Comparison of ENCODE assay signal across 15 cellular contexts in the genomic region with DNA sequence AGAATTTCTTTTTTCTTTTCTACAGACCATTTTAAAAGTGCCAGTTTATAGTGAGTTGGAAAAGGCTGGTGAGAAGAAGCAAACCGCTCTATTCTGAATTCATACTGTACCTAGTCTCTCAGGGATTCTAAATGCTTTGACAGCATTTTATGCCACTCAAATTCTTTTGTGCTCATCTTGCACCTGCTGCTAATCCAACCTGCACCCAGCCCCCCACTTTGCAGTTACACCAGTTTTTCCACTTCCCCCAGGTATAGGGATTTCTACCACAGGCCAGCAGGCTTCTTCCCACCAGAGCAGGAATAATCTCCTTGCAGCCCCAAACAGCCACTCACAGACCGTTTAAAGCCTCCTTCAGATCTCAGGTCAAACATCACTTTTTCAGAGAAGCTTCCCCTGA.
A peak's percentile ranks its signal among the peaks of the same experiment; 100 is the strongest.
DNase-seq lines count a peak whose midpoint lies in the region; ATAC-seq, FAIRE-seq and TF ChIP-seq lines count a peak whose summit lies in the region.
"Had no signal": no experiment of that assay in that cellular context is flagged by ENCODE, and none has a peak within 500 bp of the region (broad histone marks: within the 10 kb centered on the region; RNA-seq: fewer than 3 reads in every experiment).

No MANE protein-coding gene starts in this region.

- H3K27ac ChIP-seq in H1 (ENCODE audit: low read depth, low read length), result no peak overlapping the region; the same call in 1 of the 2 replicates
- H3K27ac ChIP-seq in smooth muscle cell (ENCODE audit: low read depth), result peak overlapping the region; percentile 74

- no peak overlapping the region for H2BK5ac ChIP-seq in H1 (ENCODE audit: low read depth, low read length)

- H4K8ac ChIP-seq in H1 (ENCODE audit: extremely low read depth, insufficient read depth, low read length), result no peak overlapping the region

- no peak for TF ChIP-seq POLR2A in H1 (IDR thresholded peaks at IDR 0.05; ENCODE audit: control extremely low read depth in 1 of 2, low read depth in 2 of 2, low read length in 2 of 2)

- no peak overlapping the region for H3K18ac ChIP-seq in H1 (ENCODE audit: extremely low read depth, low read length)

- peaks cover 28% of the 10 kb centered on the region for H3F3A ChIP-seq in smooth muscle cell (ENCODE audit: low read depth)

- intact Hi-C loops in activated CD4-positive, alpha-beta T cell treated with anti-CD3 and anti-CD28 coated beads, Interleukin-2, amount 10 ng/mL, durations not matched to agents 24 days and 14 days (cut with micrococcal nuclease), result no loop called here

- H3K27ac Mint-ChIP-seq in activated CD4-positive, alpha-beta T cell treated with anti-CD3 and anti-CD28 coated beads, Interleukin-2, amount 10 ng/mL, durations not matched to agents 24 days and 14 days, result peak overlapping the region; percentile 52
- no peak overlapping the region for H3K27ac Mint-ChIP-seq in T-cell
- H3K27ac Mint-ChIP-seq: activated naive CD4-positive, alpha-beta T cell treated with anti-CD3 and anti-CD28 coated beads, Interleukin-2, amount 50 U/mL, for 24 hours had no signal

- H2BK12ac ChIP-seq in H1 (ENCODE audit: low read depth, low read length), result no peak overlapping the region

- H3K4me3 Mint-ChIP-seq in activated CD4-positive, alpha-beta T cell treated with anti-CD3 and anti-CD28 coated beads, Interleukin-2, amount 10 ng/mL, durations not matched to agents 24 days and 14 days, result no peak overlapping the region
- no peak overlapping the region for H3K4me3 Mint-ChIP-seq in T-cell
- H3K4me3 Mint-ChIP-seq: activated naive CD4-positive, alpha-beta T cell treated with anti-CD3 and anti-CD28 coated beads, Interleukin-2, amount 50 U/mL, for 24 hours had no signal

- 73% methylated on average over 2 of the region's 2 CpGs; no CpG with 5 or more reads in 1 of the 2 experiments for WGBS in H1 (ENCODE audit: extremely low coverage in 1 of 2, insufficient coverage in 1 of 2, insufficient read length in 1 of 2, insufficient replicate concordance in 2 of 2, low coverage in 1 of 2, low lambda C conversion rate in 2 of 2, missing lambda C conversion rate in 1 of 2), 2 experiments
- 49% methylated on average over 2 of the region's 2 CpGs for WGBS in smooth muscle cell (ENCODE audit: low lambda C conversion rate)

- CTCF ChIA-PET in H1 (lab: Charles Lee; ENCODE audit: partially characterized antibody), result interaction anchor here (0.6 to 1.8 kb wide), 5 partner anchors 12 to 706 kb away, joined by 3 to 8 read pairs (median 3); no protein-coding TSS in a partner anchor
- CTCF ChIA-PET in T-cell (lab: Charles Lee), result interaction anchor here (0.7 to 1.9 kb wide), 4 partner anchors 21 to 144 kb away, joined by 3 to 5 read pairs (median 4); no protein-coding TSS in a partner anchor

- H3K27me3 ChIP-seq in H1 (replicated peaks in 1 of 4; ENCODE audit: control insufficient read depth in 3 of 4, extremely low read depth in 1 of 4, insufficient read depth in 3 of 4, low read length in 3 of 4) (no peaks in the 10 kb centered on the region), smooth muscle cell (ENCODE audit: low read depth) (no peaks in the 10 kb centered on the region)

- H3K23ac ChIP-seq in H1 (ENCODE audit: insufficient read length), result no peak overlapping the region

- peaks cover 4% of the 10 kb centered on the region; the same call in 1 of the 2 replicates for H3K79me1 ChIP-seq in H1 (ENCODE audit: low read depth, low read length)

- TF ChIP-seq EP300 in H1 (IDR thresholded peaks at IDR 0.05; ENCODE audit: borderline replicate concordance in 1 of 2, low read depth in 2 of 2, low read length in 2 of 2), result no peak

- ATAC-seq in T-cell (replicated peaks in 1 of 4), result no peak
- ATAC-seq: left ventricle myocardium superior, SK-N-SH treated with all-trans-retinoic acid at 6 μM for 48 hours had no signal

- TF ChIP-seq CTCF in H1 (IDR thresholded peaks at IDR 0.05; ENCODE audit: control extremely low read depth in 1 of 3, insufficient read depth in 1 of 3, low read depth in 1 of 3, low read length in 3 of 3), result no peak
- no peak for TF ChIP-seq CTCF in smooth muscle cell (IDR thresholded peaks at IDR 0.05; ENCODE audit: borderline replicate concordance, insufficient read depth, poor library complexity, severe bottlenecking)

- no peak overlapping the region for H4K91ac ChIP-seq in H1 (replicated peaks; ENCODE audit: insufficient read length, low read length)

- H3K36me3 ChIP-seq in H1 (ENCODE audit: control insufficient read depth in 2 of 4, insufficient read depth in 4 of 4, low read length in 3 of 4), result no peaks in the 10 kb centered on the region
- H3K36me3 ChIP-seq in smooth muscle cell (ENCODE audit: low read depth), result no peaks in the 10 kb centered on the region

- no peak for FAIRE-seq in H1 (lab: Jason Lieb, UNC)

- no peaks in the 10 kb centered on the region for H3K9me3 Mint-ChIP-seq in activated CD4-positive, alpha-beta T cell treated with anti-CD3 and anti-CD28 coated beads, Interleukin-2, amount 10 ng/mL, durations not matched to agents 24 days and 14 days
- no peaks in the 10 kb centered on the region for H3K9me3 Mint-ChIP-seq in T-cell
- H3K9me3 Mint-ChIP-seq: activated naive CD4-positive, alpha-beta T cell treated with anti-CD3 and anti-CD28 coated beads, Interleukin-2, amount 50 U/mL, for 24 hours had no signal

- DNase-seq in activated CD4-positive, alpha-beta T cell treated with anti-CD3 and anti-CD28 coated beads, Interleukin-2, amount 10 ng/mL, durations not matched to agents 24 days and 14 days, result no peak
- DNase-seq in activated CD4-positive, alpha-beta T cell treated with anti-CD3 and anti-CD28 coated beads, Interleukin-2, amount 50 U/mL, for 4 hours, result no peak
- DNase-seq in NCI-H345 treated with DMSO at 0.1 percent for 48 hours (lab: John Stamatoyannopoulos, UW; ENCODE audit: unreplicated experiment), result peak; percentile 87
- no peak for DNase-seq in H1 (ENCODE audit: low read depth in 1 of 2, low spot score in 2 of 2)
- no peak for DNase-seq in smooth muscle cell (lab: John Stamatoyannopoulos, UW; ENCODE audit: unreplicated experiment)
- DNase-seq in KG1 (lab: John Stamatoyannopoulos, UW), result no peak
- DNase-seq in T-cell, result no peak
- no peak for DNase-seq in hypothalamus (lab: John Stamatoyannopoulos, UW)
- DNase-seq: EL; left ventricle myocardium superior; NCI-H524 treated with DMSO at 0.1 percent for 48 hours; posterior cingulate gyrus; stimulated activated CD4-positive, alpha-beta T cell treated with anti-CD3 and anti-CD28 coated beads, Interleukin-4, amount 100 ng/mL, for 24 hours had no signal

- no peak overlapping the region; a peak in 1 of 7 replicates for H3K9ac ChIP-seq in H1 (replicated peaks in 1 of 4; ENCODE audit: extremely low read depth in 1 of 4, low read depth in 3 of 4, low read length in 3 of 4)
- no peak overlapping the region for H3K9ac ChIP-seq in smooth muscle cell (ENCODE audit: low read depth)

- H3K14ac ChIP-seq in H1 (ENCODE audit: insufficient read length), result no peak overlapping the region

- H2AFZ ChIP-seq in H1 (ENCODE audit: low read length) (no peak overlapping the region), smooth muscle cell (ENCODE audit: low read depth) (no peak overlapping the region)

- no peak overlapping the region for H2AK5ac ChIP-seq in H1 (ENCODE audit: low read depth, low read length)

- H3K4me1 Mint-ChIP-seq in activated CD4-positive, alpha-beta T cell treated with anti-CD3 and anti-CD28 coated beads, Interleukin-2, amount 10 ng/mL, durations not matched to agents 24 days and 14 days, result peaks cover 30% of the 10 kb centered on the region
- peaks cover 28 to 36% (median 28%) of the 10 kb centered on the region in 3 donors for H3K4me1 Mint-ChIP-seq in T-cell

- H2BK20ac ChIP-seq in H1 (ENCODE audit: low read length), result no peak overlapping the region

- no peak overlapping the region for H3K4ac ChIP-seq in H1 (replicated peaks; ENCODE audit: insufficient read length, low read depth, low read length)

- H3K4me3 ChIP-seq in H1 (ENCODE audit: extremely low read depth in 1 of 4, insufficient read depth in 2 of 4, low read depth in 3 of 4, low read length in 4 of 4), result peak overlapping the region in 1 of 4 experiments; percentile 79; a peak in 2 of 8 replicates
- H3K4me3 ChIP-seq in smooth muscle cell, result no peak overlapping the region

- H3K4me1 ChIP-seq in H1 (replicated peaks in 1 of 4; ENCODE audit: control insufficient read depth in 3 of 4, insufficient read depth in 4 of 4, low read length in 3 of 4), result peaks cover 2 to 24% (median 16%) of the 10 kb centered on the region in 4 experiments; a peak in 5 of 7 replicates
- peaks cover 42% of the 10 kb centered on the region for H3K4me1 ChIP-seq in smooth muscle cell (ENCODE audit: low read depth)

- H3K4me2 ChIP-seq in H1 (ENCODE audit: insufficient read depth in 1 of 2, low read depth in 2 of 2, low read length in 2 of 2), result peak overlapping the region; percentile 44 to 92; a peak in 2 of 4 replicates
- H3K4me2 ChIP-seq in smooth muscle cell, result no peak overlapping the region

- POLR2A ChIA-PET in H1 (lab: Charles Lee; ENCODE audit: partially characterized antibody) (interaction anchor here (0.7 to 6.3 kb wide), 5 partner anchors 14 to 147 kb away, joined by 3 to 73 read pairs (median 14); no protein-coding TSS in a partner anchor), T-cell (lab: Charles Lee) (no interaction called here)

- TF ChIP-seq RAD21 in H1 (IDR thresholded peaks at IDR 0.05 in 1 of 2, conservative IDR thresholded peaks at IDR 0.05 in 1 of 2; ENCODE audit: low read depth in 2 of 2, low read length in 2 of 2), result no peak

- H4K20me1 ChIP-seq in H1 (replicated peaks in 1 of 2; ENCODE audit: control insufficient read depth in 1 of 2, insufficient read depth in 2 of 2, low read length in 2 of 2), result peaks cover 2% of the 10 kb centered on the region in 2 experiments
- H4K20me1 ChIP-seq in smooth muscle cell (ENCODE audit: low read depth), result peaks cover 27% of the 10 kb centered on the region

- H3K79me2 ChIP-seq in H1 (ENCODE audit: control insufficient read depth in 1 of 2, insufficient read depth in 2 of 2, low read length in 2 of 2) (peaks cover 17 to 86% of the 10 kb centered on the region in 2 experiments), smooth muscle cell (ENCODE audit: low read depth) (peaks cover 70% of the 10 kb centered on the region)

- no peak overlapping the region for H4K5ac ChIP-seq in H1 (ENCODE audit: insufficient read length, low read depth, low read length)

- H2BK15ac ChIP-seq in H1 (ENCODE audit: low read length), result no peak overlapping the region

- no peak overlapping the region for H2BK120ac ChIP-seq in H1 (replicated peaks; ENCODE audit: low read depth, low read length)

- H3K23me2 ChIP-seq in H1 (ENCODE audit: low read depth, low read length), result peaks cover 7% of the 10 kb centered on the region

- H3K27me3 Mint-ChIP-seq in activated CD4-positive, alpha-beta T cell treated with anti-CD3 and anti-CD28 coated beads, Interleukin-2, amount 10 ng/mL, durations not matched to agents 24 days and 14 days, result peaks cover 5% of the 10 kb centered on the region
- H3K27me3 Mint-ChIP-seq in T-cell, result peaks cover 40 to 47% of the 10 kb centered on the region in 2 donors

- peaks cover 10% of the 10 kb centered on the region for H3K36me3 Mint-ChIP-seq in activated CD4-positive, alpha-beta T cell treated with anti-CD3 and anti-CD28 coated beads, Interleukin-2, amount 10 ng/mL, durations not matched to agents 24 days and 14 days (ENCODE audit: low read depth)
- H3K36me3 Mint-ChIP-seq in T-cell, result peaks cover 3% of the 10 kb centered on the region

- no peaks in the 10 kb centered on the region for H3K9me3 ChIP-seq in H1 (ENCODE audit: insufficient read depth in 2 of 2, low read depth in 1 of 2, low read length in 1 of 2)
- no peaks in the 10 kb centered on the region for H3K9me3 ChIP-seq in smooth muscle cell (replicated peaks; ENCODE audit: low read depth)

- no peak overlapping the region for H3K56ac ChIP-seq in H1 (replicated peaks; ENCODE audit: insufficient read length, low read depth, low read length)
